ENCODE assay signal across 9 cellular contexts in the genomic region with DNA sequence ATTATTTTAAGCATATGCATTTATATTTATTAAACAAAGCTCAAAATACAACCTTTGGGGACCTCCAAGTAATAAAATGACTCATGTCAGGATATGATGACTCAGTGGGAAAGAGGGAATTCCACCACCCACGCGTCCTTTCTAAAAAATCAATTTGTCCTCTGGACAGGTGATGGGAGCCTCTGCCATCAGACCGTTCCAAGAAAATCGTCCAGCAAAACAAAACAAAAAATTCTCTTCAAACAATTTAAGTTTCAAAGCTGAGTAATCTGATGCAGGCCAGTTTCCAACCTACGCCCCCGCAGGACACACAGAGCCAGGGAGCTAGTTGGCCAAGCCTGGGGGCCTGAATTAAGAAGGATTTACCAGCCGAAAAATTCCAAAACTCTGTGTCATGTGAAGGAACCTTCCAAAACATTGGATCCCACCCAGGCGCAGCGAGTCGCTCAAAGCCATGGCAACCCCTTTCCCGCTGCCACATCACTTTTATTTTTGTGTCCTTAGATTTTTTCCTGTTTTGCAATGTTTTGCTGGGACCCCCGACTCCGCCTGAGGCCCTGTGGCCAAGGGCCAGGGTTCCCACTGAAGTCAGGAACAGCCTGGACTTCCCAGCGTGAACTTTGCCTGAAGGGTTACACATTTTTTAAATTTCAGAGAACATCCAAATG.
DNase-seq lines count a peak whose midpoint lies in the region; ATAC-seq, FAIRE-seq and TF ChIP-seq lines count a peak whose summit lies in the region.
"Had no signal": no experiment of that assay in that cellular context is flagged by ENCODE, and none has a peak within 500 bp of the region (broad histone marks: within the 10 kb centered on the region; RNA-seq: fewer than 3 reads in every experiment).

No MANE protein-coding gene starts in this region.

- FAIRE-seq in D721Med (lab: Jason Lieb, UNC): no peak

- CTCF ChIA-PET in Caco-2 (lab: Charles Lee) (no interaction called here), RWPE1 (lab: Yijun Ruan, JAX) (interaction anchor here (0.6 to 0.7 kb wide), 3 partner anchors 14 to 140 kb away, joined by 3 read pairs; no protein-coding TSS in a partner anchor)

- no TSS peak for BruUV-seq in Caco-2 (replicated peaks; lab: Mats Ljungman, UMichigan)

- ATAC-seq in omental fat pad (ENCODE audit: low FRiP score): peak; percentile 84
- ATAC-seq in HG03108 (IDR thresholded peaks at IDR 0.05; ENCODE audit: unreplicated experiment): no peak
- no peak for ATAC-seq in HG03280 (IDR thresholded peaks at IDR 0.05; ENCODE audit: unreplicated experiment)
- ATAC-seq in GM21447 (IDR thresholded peaks at IDR 0.05; ENCODE audit: unreplicated experiment): no peak

- H3K27me3 ChIP-seq in Caco-2 (replicated peaks; ENCODE audit: control insufficient read depth, insufficient read depth, low read length): no peaks in the 10 kb centered on the region

- H3K4me1 ChIP-seq in Caco-2: peaks cover 24% of the 10 kb centered on the region

- no peaks in the 10 kb centered on the region for H3K27me3 Mint-ChIP-seq in Caco-2 (ENCODE audit: insufficient read depth, unreplicated experiment)

- peak overlapping the region; percentile 57 for H3K27ac Mint-ChIP-seq in Caco-2 (ENCODE audit: unreplicated experiment)

- peaks cover 38% of the 10 kb centered on the region for H3K4me1 Mint-ChIP-seq in Caco-2 (ENCODE audit: low read depth, unreplicated experiment)

- H3K27ac ChIP-seq in RWPE1: peak overlapping the region; percentile 75

- H3K36me3 ChIP-seq in Caco-2 (ENCODE audit: control insufficient read depth, insufficient read depth, low read length): no peaks in the 10 kb centered on the region; the same call in 1 of the 2 replicates

- no peaks in the 10 kb centered on the region for H3K9me3 Mint-ChIP-seq in Caco-2 (ENCODE audit: unreplicated experiment)

- intact Hi-C loops in Caco-2 (cut with micrococcal nuclease; ENCODE audit: unreplicated experiment): loop anchor here (5.0 kb wide), 1 partner anchor 95 kb away; a partner anchor contains a TSS

- H3K36me3 Mint-ChIP-seq in Caco-2 (ENCODE audit: insufficient read depth, unreplicated experiment): peaks cover 29% of the 10 kb centered on the region

- peak overlapping the region; percentile 20 for H3K4me3 Mint-ChIP-seq in Caco-2 (ENCODE audit: unreplicated experiment)

- TF ChIP-seq CTCF in Caco-2 (IDR thresholded peaks at IDR 0.05; ENCODE audit: insufficient read depth in 1 of 2, low read depth in 1 of 2, low read length in 1 of 2, severe bottlenecking in 1 of 2, unreplicated experiment in 1 of 2) (no peak), RWPE1 (conservative IDR thresholded peaks at IDR 0.05; ENCODE audit: low read depth) (no peak), fibroblast of the aortic adventitia (IDR thresholded peaks at IDR 0.05; ENCODE audit: insufficient read depth, low read length) (no peak), omental fat pad (IDR thresholded peaks at IDR 0.05) (no peak), D721Med (IDR thresholded peaks at IDR 0.05; ENCODE audit: insufficient read depth, missing control alignments) (no peak)

- POLR2A ChIA-PET in Caco-2 (lab: Charles Lee) (no interaction called here), RWPE1 (lab: Yijun Ruan, JAX; ENCODE audit: low non-redundant PET) (interaction anchor here (0.6 to 0.8 kb wide), 2 partner anchors 9 to 20 kb away, joined by 3 to 8 read pairs; no protein-coding TSS in a partner anchor)

- no peaks in the 10 kb centered on the region for H3K9me3 ChIP-seq in Caco-2

- peak in 1 of 2 experiments; percentile 34 for DNase-seq in Caco-2
- peak; percentile 96 for DNase-seq in RWPE1 (ENCODE audit: low spot score)
- DNase-seq in fibroblast of the aortic adventitia (ENCODE audit: low read depth): peak; percentile 98
- peak; percentile 74 for DNase-seq in omental fat pad (ENCODE audit: low spot score)
- no peak for DNase-seq in D721Med (ENCODE audit: insufficient read length, low spot score)
- DNase-seq: activated naive CD4-positive, alpha-beta T cell treated with anti-CD3 and anti-CD28 coated beads, Interleukin-2, amount 50 U/mL, for 16 hours had no signal

- H3K4me3 ChIP-seq in Caco-2 (ENCODE audit: low read depth, low read length) (no peak overlapping the region), fibroblast of the aortic adventitia (ENCODE audit: low read depth, low read length) (no peak overlapping the region)
